Comparison of ENCODE assay signal across 1 cellular context in genomic region chr6:118895241-118895561, GRCh38.
TF ChIP-seq lines count a peak whose summit lies in the region.

No MANE protein-coding gene starts in this region.

TF ChIP-seq in SK-N-SH, 30 proteins besides CTCF, POLR2A, EP300 and RAD21 (continued from another document):
- 0 out of 2 replicates have a peak, but pooled peaks have one; percentile 6 for TF ChIP-seq POLR2AphosphoS5 (IDR thresholded peaks at IDR 0.05; ENCODE audit: low read depth, low read length)
